1 cellular context compared by ENCODE assay signal in genomic region chr12:69688021-69688420, GRCh38.
TF ChIP-seq lines count a peak whose summit lies in the region.

No MANE protein-coding gene starts in this region.

TF ChIP-seq in H1, 55 proteins besides CTCF, POLR2A, EP300 and RAD21:
- TF ChIP-seq TEAD4 (IDR thresholded peaks at IDR 0.05; ENCODE audit: low read depth, low read length) (peak; percentile 49; the same call in 1 of the 2 replicates), TCF12 (IDR thresholded peaks at IDR 0.05; ENCODE audit: low read depth, low read length) (no peak)
TF ChIP-seq in H1: peak in this region for 1.
